ENCODE assay signal across 11 cellular contexts in genomic region chr2:236337465-236338325, GRCh38.
"Had no signal": no experiment of that assay in that cellular context is flagged by ENCODE, and none has a peak within 500 bp of the region (broad histone marks: within the 10 kb centered on the region; RNA-seq: fewer than 3 reads in every experiment).

No MANE protein-coding gene starts in this region.

- H3K36me3 ChIP-seq: colonic mucosa, spleen, suprapubic skin had no signal

- H3K27me3 ChIP-seq: colonic mucosa had no signal

- H3K27ac ChIP-seq: colonic mucosa, spleen, suprapubic skin had no signal

- DNase-seq: activated CD4-positive, alpha-beta memory T cell treated with anti-CD3 and anti-CD28 coated beads for 36 hours; activated naive CD4-positive, alpha-beta T cell; colonic mucosa; effector memory CD4-positive, alpha-beta T cell; posterior cingulate gyrus; spleen; stimulated activated CD4-positive, alpha-beta T cell treated with anti-CD3 and anti-CD28 coated beads, Interleukin-1b, Interleukin-23, amount 100 ng/mL, for 48 hours; stimulated activated naive CD4-positive, alpha-beta T cell treated with Interleukin-2 at 50 U/mL for 16 hours; T-cell; T1000 had no signal

- H3K4me3 ChIP-seq: colonic mucosa, spleen, suprapubic skin had no signal

- ATAC-seq: T-cell had no signal

- H3K9me3 Mint-ChIP-seq: activated CD4-positive, alpha-beta memory T cell treated with anti-CD3 and anti-CD28 coated beads for 36 hours; T-cell had no signal

- H3K9me3 ChIP-seq: colonic mucosa, spleen, suprapubic skin had no signal

- H3K27ac Mint-ChIP-seq: activated CD4-positive, alpha-beta memory T cell treated with anti-CD3 and anti-CD28 coated beads for 36 hours had no signal

- H3K4me3 Mint-ChIP-seq: activated CD4-positive, alpha-beta memory T cell treated with anti-CD3 and anti-CD28 coated beads for 36 hours; T-cell had no signal

- H3K36me3 Mint-ChIP-seq: activated CD4-positive, alpha-beta memory T cell treated with anti-CD3 and anti-CD28 coated beads for 36 hours; T-cell had no signal
